Comparison of ENCODE assay signal across 19 cellular contexts in genomic region chr7:64651632-64652165, GRCh38.
"Had no signal": no experiment of that assay in that cellular context is flagged by ENCODE, and none has a peak within 500 bp of the region (broad histone marks: within the 10 kb centered on the region; RNA-seq: fewer than 3 reads in every experiment).

No MANE protein-coding gene starts in this region.

- H3K27ac ChIP-seq: psoas muscle, transverse colon had no signal

- H3K4me3 ChIP-seq: left lung, psoas muscle, skin epidermis, transverse colon had no signal

- H3K9me3 ChIP-seq: psoas muscle, transverse colon had no signal

- H3K36me3 ChIP-seq: left lung, transverse colon had no signal

- H3K9me3 Mint-ChIP-seq: activated T-cell treated with anti-CD3 and anti-CD28 coated beads, Interleukin-2, amount 50 U/mL, for 4 hours; stimulated activated naive CD8-positive, alpha-beta T cell treated with anti-CD3 and anti-CD28 coated beads, Interleukin-15, Interleukin-2, amounts not matched to agents 100 ng/mL and 50 ng/mL, for 24 hours had no signal

- ATAC-seq: activated naive CD8-positive, alpha-beta T cell treated with anti-CD3 and anti-CD28 coated beads, Interleukin-2, amount 50 U/mL, for 24 hours; activated T-cell treated with anti-CD3 and anti-CD28 coated beads, Interleukin-2, amount 50 U/mL, for 4 hours; left lung; psoas muscle; right cardiac atrium had no signal

- DNase-seq: activated CD4-positive, alpha-beta T cell treated with anti-CD3 and anti-CD28 coated beads, Interleukin-2, amount 50 U/mL, for 1 hour; activated CD8-positive, alpha-beta memory T cell treated with anti-CD3 and anti-CD28 coated beads, Interleukin-2, amount 50 U/mL, for 4 hours; activated effector memory CD4-positive, alpha-beta T cell treated with Interleukin-2 at 50 U/mL for 16 hours; activated naive CD4-positive, alpha-beta T cell treated with anti-CD3 and anti-CD28 coated beads, Interleukin-2, amount 10 ng/mL, durations not matched to agents 7 days and 5 days; activated naive CD8-positive, alpha-beta T cell treated with anti-CD3 and anti-CD28 coated beads, Interleukin-2, amount 50 U/mL, for 24 hours; activated T-cell treated with anti-CD3 and anti-CD28 coated beads, Interleukin-2, amount 50 U/mL, for 4 hours; anterior cingulate cortex; central memory CD4-positive, alpha-beta T cell; erythroblast; kidney; left lung; psoas muscle; right cardiac atrium; transverse colon had no signal

- H3K4me1 ChIP-seq: left lung, psoas muscle, transverse colon had no signal

- H3K27me3 Mint-ChIP-seq: activated naive CD4-positive, alpha-beta T cell treated with anti-CD3 and anti-CD28 coated beads, Interleukin-2, amount 10 ng/mL, durations not matched to agents 7 days and 5 days; activated naive CD8-positive, alpha-beta T cell treated with anti-CD3 and anti-CD28 coated beads, Interleukin-2, amount 50 U/mL, for 24 hours had no signal

- H3K36me3 Mint-ChIP-seq: activated naive CD4-positive, alpha-beta T cell treated with anti-CD3 and anti-CD28 coated beads, Interleukin-2, amount 10 ng/mL, durations not matched to agents 7 days and 5 days; brain; mesothelial cell of epicardium had no signal

- H3K4me3 Mint-ChIP-seq: activated naive CD4-positive, alpha-beta T cell treated with anti-CD3 and anti-CD28 coated beads, Interleukin-2, amount 10 ng/mL, durations not matched to agents 7 days and 5 days; activated naive CD8-positive, alpha-beta T cell treated with anti-CD3 and anti-CD28 coated beads, Interleukin-2, amount 50 U/mL, for 24 hours; activated T-cell treated with anti-CD3 and anti-CD28 coated beads, Interleukin-2, amount 50 U/mL, for 4 hours; brain; mesothelial cell of epicardium; nephron; stimulated activated naive CD8-positive, alpha-beta T cell treated with anti-CD3 and anti-CD28 coated beads, Interleukin-15, Interleukin-2, amounts not matched to agents 100 ng/mL and 50 ng/mL, for 24 hours had no signal

- H3K27ac Mint-ChIP-seq: activated naive CD4-positive, alpha-beta T cell treated with anti-CD3 and anti-CD28 coated beads, Interleukin-2, amount 10 ng/mL, durations not matched to agents 7 days and 5 days; activated naive CD8-positive, alpha-beta T cell treated with anti-CD3 and anti-CD28 coated beads, Interleukin-2, amount 50 U/mL, for 24 hours; brain; mesothelial cell of epicardium; nephron; stimulated activated naive CD8-positive, alpha-beta T cell treated with anti-CD3 and anti-CD28 coated beads, Interleukin-15, Interleukin-2, amounts not matched to agents 100 ng/mL and 50 ng/mL, for 24 hours had no signal

- H3K27me3 ChIP-seq: left lung, transverse colon had no signal

- H3K4me1 Mint-ChIP-seq: activated naive CD4-positive, alpha-beta T cell treated with anti-CD3 and anti-CD28 coated beads, Interleukin-2, amount 10 ng/mL, durations not matched to agents 7 days and 5 days; activated naive CD8-positive, alpha-beta T cell treated with anti-CD3 and anti-CD28 coated beads, Interleukin-2, amount 50 U/mL, for 24 hours; brain; mesothelial cell of epicardium; nephron had no signal
